ENCODE assay signal across 15 cellular contexts in the genomic region with DNA sequence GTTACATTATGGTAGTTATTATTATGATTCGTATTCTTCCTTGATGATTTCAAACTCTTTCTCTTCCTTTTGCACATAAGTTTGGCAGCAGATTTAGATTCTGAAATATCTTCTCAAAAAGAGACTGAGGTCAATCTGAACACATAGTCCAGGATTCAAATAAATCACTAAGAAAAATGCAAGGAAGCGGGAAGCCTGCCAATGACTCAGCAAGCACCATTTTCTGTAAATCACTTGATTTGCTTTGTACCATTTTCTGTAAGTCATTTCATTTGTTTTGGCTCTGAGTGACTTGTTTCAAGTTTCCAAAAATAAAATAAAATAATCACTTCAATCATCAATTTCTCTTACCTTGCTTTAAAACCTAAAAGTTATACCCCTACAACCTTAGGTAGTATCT. TPM values are rescaled to one million over a fixed set of nuclear protein-coding genes. Genes with fewer than 3 reads are reported as not detected.
DNase-seq lines count a peak whose midpoint lies in the region; ATAC-seq, FAIRE-seq and TF ChIP-seq lines count a peak whose summit lies in the region.
"Had no signal": no experiment of that assay in that cellular context is flagged by ENCODE, and none has a peak within 500 bp of the region (broad histone marks: within the 10 kb centered on the region; RNA-seq: fewer than 3 reads in every experiment).

No MANE protein-coding gene starts in this region.

- no peak for ATAC-seq in thoracic aorta (ENCODE audit: insufficient number of reproducible peaks, low FRiP score, low read depth)
- ATAC-seq: A549; esophagus mucosa; naive thymus-derived CD4-positive, alpha-beta T cell had no signal

- no peak overlapping the region for H3K4me3 Mint-ChIP-seq in MCF 10A (ENCODE audit: unreplicated experiment)

- peak; percentile 57 for DNase-seq in MCF 10A (ENCODE audit: unreplicated experiment)
- DNase-seq in breast epithelium (ENCODE audit: low spot score in 2 of 2): no peak
- DNase-seq in amniotic epithelial cell (ENCODE audit: low read depth): peak; percentile 86
- DNase-seq in fibroblast of villous mesenchyme (ENCODE audit: low read depth): peak; percentile 64
- DNase-seq in thoracic aorta (ENCODE audit: low spot score): peak; percentile 13
- DNase-seq in stimulated activated naive CD4-positive, alpha-beta T cell treated with Interleukin-2 at 50 U/mL for 16 hours (lab: John Stamatoyannopoulos, UW): no peak
- DNase-seq in HTR-8/SVneo (ENCODE audit: insufficient read length, low spot score): no peak
- no peak for DNase-seq in NAMALWA (ENCODE audit: low spot score)
- DNase-seq: activated CD4-positive, alpha-beta T cell treated with anti-CD3 and anti-CD28 coated beads for 48 hours; NCI-H1048; stimulated activated CD4-positive, alpha-beta T cell treated with anti-CD3 and anti-CD28 coated beads, Interleukin-1b, Interleukin-23, amount 100 ng/mL, for 48 hours had no signal

- intact Hi-C loops in MCF 10A (cut with micrococcal nuclease) (no loop called here), breast epithelium (cut with DNase I; ENCODE audit: low total_unique reads) (no loop called here)

- H3K27me3 Mint-ChIP-seq in MCF 10A (ENCODE audit: insufficient read depth, unreplicated experiment): no peaks in the 10 kb centered on the region

- no peak for FAIRE-seq in HTR-8/SVneo (lab: Jason Lieb, UNC)

- H3K27ac ChIP-seq in breast epithelium (no peak overlapping the region), thoracic aorta (peak overlapping the region; percentile 16 to 57)
- H3K27ac ChIP-seq: coronary artery had no signal

- no peaks in the 10 kb centered on the region for H3K36me3 Mint-ChIP-seq in MCF 10A (ENCODE audit: insufficient read depth, unreplicated experiment)

- POLR2A ChIA-PET in MCF 10A (lab: Yijun Ruan, JAX): no interaction called here

- no peaks in the 10 kb centered on the region for H3K9me3 Mint-ChIP-seq in MCF 10A (ENCODE audit: unreplicated experiment)

- no TSS peak for BruUV-seq in MCF 10A (replicated peaks; lab: Mats Ljungman, UMichigan)

- no peaks in the 10 kb centered on the region for H3K4me1 Mint-ChIP-seq in MCF 10A (ENCODE audit: insufficient read depth, unreplicated experiment)

- CTCF ChIA-PET in MCF 10A (lab: Yijun Ruan, JAX): interaction anchor here (0.6 to 5.1 kb wide), 2 partner anchors 9 to 474 kb away, joined by 4 to 37 read pairs; no protein-coding TSS in a partner anchor

- H3K27ac Mint-ChIP-seq in MCF 10A (ENCODE audit: low read depth, unreplicated experiment): no peak overlapping the region

- H3K4me1 ChIP-seq in breast epithelium (no peaks in the 10 kb centered on the region), thoracic aorta (ENCODE audit: control insufficient read depth in 1 of 2, low read depth in 2 of 2) (peaks cover 5 to 24% of the 10 kb centered on the region in 2 donors)

- H3K4me3 ChIP-seq in breast epithelium: no peak overlapping the region
- H3K4me3 ChIP-seq in fibroblast of villous mesenchyme (ENCODE audit: low read depth, low read length): no peak overlapping the region
- no peak overlapping the region for H3K4me3 ChIP-seq in thoracic aorta
- H3K4me3 ChIP-seq: A549, coronary artery had no signal

- H3K36me3 ChIP-seq in breast epithelium (no peaks in the 10 kb centered on the region), thoracic aorta (no peaks in the 10 kb centered on the region)

- no peaks in the 10 kb centered on the region for H3K9me3 ChIP-seq in breast epithelium
- H3K9me3 ChIP-seq in thoracic aorta: no peaks in the 10 kb centered on the region
- H3K9me3 ChIP-seq: A549 had no signal

- TF ChIP-seq POLR2A in breast epithelium (IDR thresholded peaks at IDR 0.05): no peak

- TF ChIP-seq CTCF in MCF 10A (IDR thresholded peaks at IDR 0.05; ENCODE audit: unreplicated experiment) (no peak), breast epithelium (IDR thresholded peaks at IDR 0.05) (no peak), fibroblast of villous mesenchyme (IDR thresholded peaks at IDR 0.05; ENCODE audit: insufficient read depth, low read depth, low read length) (no peak), thoracic aorta (IDR thresholded peaks at IDR 0.05) (no peak)

- H3K27me3 ChIP-seq in breast epithelium: no peaks in the 10 kb centered on the region
- H3K27me3 ChIP-seq in thoracic aorta (replicated peaks; ENCODE audit: insufficient read depth): no peaks in the 10 kb centered on the region

RNA-seq across cellular contexts. Expression of gene GLIS3, which starts 24.6 kb away (rescaled TPM):
- total RNA-seq in MCF 10A (2022): 1.1 TPM in 2 replicates
- 10 to 100 TPM; 20.6 to 36.6 (median 24.3) TPM for total RNA-seq in breast epithelium
- 56.0 and 77.7 TPM in 2 replicates for total RNA-seq in fibroblast of villous mesenchyme
- 100 to 1,000 TPM in 1 of 2 donors, 10 to 100 TPM in 1; 40.8 to 104 TPM for total RNA-seq in thoracic aorta

Comparison
In these comparisons a context has a peak if more than half of its experiments do, and no peak if none do; other contexts are left out.
1. DNase-seq: peak in MCF 10A (single experiment), amniotic epithelial cell (single experiment), fibroblast of villous mesenchyme (single experiment) and thoracic aorta (single experiment); none in breast epithelium (0 of 2), stimulated activated naive CD4-positive, alpha-beta T cell treated with Interleukin-2 at 50 U/mL for 16 hours (single experiment), HTR-8/SVneo (single experiment) and NAMALWA (single experiment).
2. RNA of gene GLIS3, which starts 24.6 kb away (total RNA-seq): 40.8 to 104 TPM in thoracic aorta, 56.0 to 77.7 TPM in fibroblast of villous mesenchyme and 20.6 to 36.6 TPM in breast epithelium; 1.1 TPM in MCF 10A; every median in the first group is over 10 times any median in the second.
3. H3K27ac ChIP-seq: peak in thoracic aorta (2 of 2); none in breast epithelium (0 of 2).